17 cellular contexts compared by ENCODE assay signal in the genomic region with DNA sequence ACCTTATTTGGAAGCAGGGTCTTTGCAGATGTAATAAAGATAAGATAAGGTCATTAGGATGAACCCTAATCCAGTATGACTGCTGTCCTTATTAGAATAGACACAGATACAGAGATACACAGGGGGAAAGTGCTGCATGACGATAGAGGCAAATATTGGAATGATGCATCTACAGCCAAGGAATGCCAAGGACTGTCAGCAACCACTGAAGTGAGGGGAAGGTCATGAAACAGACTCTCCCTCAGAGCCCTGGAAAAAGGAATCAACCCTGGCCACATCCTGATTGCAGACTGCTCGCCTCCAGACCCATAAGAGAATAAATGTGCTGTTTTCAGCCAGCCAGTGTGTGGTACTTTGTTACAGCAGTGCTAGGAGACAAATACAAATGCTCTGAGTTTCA.
"Had no signal": no experiment of that assay in that cellular context is flagged by ENCODE, and none has a peak within 500 bp of the region (broad histone marks: within the 10 kb centered on the region; RNA-seq: fewer than 3 reads in every experiment).

No MANE protein-coding gene starts in this region.

- H3K36me3 ChIP-seq: neutrophil had no signal

- ATAC-seq: activated CD4-positive, CD25-positive, alpha-beta regulatory T cell treated with anti-CD3 and anti-CD28 coated beads, Interleukin-2, amount 50 U/mL, for 24 hours; activated T-cell treated with anti-CD3 and anti-CD28 coated beads, Interleukin-2, amount 50 U/mL, for 4 hours; naive thymus-derived CD4-positive, alpha-beta T cell; stimulated activated naive B cell treated with anti-CD40 and anti-IgM and Interleukin-4, amounts not matched to agents 10 μg/mL and 1 μg/mL and 100 μg/mL, for 72 hours had no signal

- H3K27ac ChIP-seq: coronary artery, neutrophil, spleen had no signal

- DNase-seq: activated CD4-positive, alpha-beta T cell treated with anti-CD3 and anti-CD28 coated beads, Interleukin-2, amount 50 U/mL, for 48 hours; activated gamma-delta T cell; activated naive CD8-positive, alpha-beta T cell treated with anti-CD3 and anti-CD28 coated beads for 36 hours; activated T-cell treated with anti-CD3 and anti-CD28 coated beads, Interleukin-2, amount 50 U/mL, for 4 hours; aorta; caudate nucleus; effector CD4-positive, alpha-beta T cell; kidney; naive thymus-derived CD4-positive, alpha-beta T cell; posterior cingulate gyrus; spleen; stimulated activated CD4-positive, alpha-beta T cell treated with anti-CD3 and anti-CD28 coated beads, Interleukin-1b, Interleukin-23, amount 100 ng/mL, for 48 hours; stimulated activated naive B cell treated with anti-CD40 and anti-IgM and Interleukin-4, amounts not matched to agents 10 μg/mL and 1 μg/mL and 100 μg/mL, for 72 hours; SW 1271 had no signal

- H3K9me3 ChIP-seq: neutrophil, spleen had no signal

- H3K4me1 ChIP-seq: spleen had no signal

- H3K27me3 ChIP-seq: neutrophil, spleen had no signal

- H3K4me3 ChIP-seq: coronary artery, spleen had no signal
